ENCODE assay signal across 8 cellular contexts in the genomic region with DNA sequence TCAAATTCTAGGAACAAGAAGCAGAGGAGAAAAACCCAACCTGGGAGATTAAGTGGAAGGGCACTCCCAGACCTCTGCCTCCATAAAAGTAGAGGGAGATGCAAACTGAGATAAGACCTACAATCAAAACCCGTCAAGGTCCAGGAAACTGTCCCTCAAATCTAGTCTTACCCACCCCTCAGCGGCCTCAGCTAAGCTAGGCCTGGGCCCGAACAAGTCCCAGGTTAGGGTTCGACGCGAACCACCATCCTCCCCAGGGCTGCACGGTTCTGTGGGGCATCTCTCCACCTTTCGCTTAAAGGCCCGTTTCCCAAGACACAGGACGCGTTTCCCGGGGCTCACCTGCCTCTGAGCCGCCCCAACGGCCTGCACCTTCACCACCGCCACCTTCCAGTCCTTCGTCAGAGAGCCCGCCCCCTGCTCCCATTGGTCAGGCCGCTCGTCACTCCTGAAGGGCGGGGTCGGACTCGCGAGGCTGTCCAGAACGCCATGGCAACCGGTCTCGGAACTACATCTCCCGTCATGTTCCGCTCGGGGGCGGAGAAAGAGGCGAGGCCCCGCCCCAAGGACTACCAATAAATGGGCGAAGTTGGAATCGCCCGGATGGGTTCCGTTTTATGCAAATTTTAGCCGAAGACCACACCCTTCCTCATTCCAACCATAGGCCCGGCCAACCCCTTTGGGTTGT. TPM values are rescaled to one million over a fixed set of nuclear protein-coding genes. Genes with fewer than 3 reads are reported as not detected.
A peak's percentile ranks its signal among the peaks of the same experiment; 100 is the strongest.
DNase-seq lines count a peak whose midpoint lies in the region; ATAC-seq and TF ChIP-seq lines count a peak whose summit lies in the region.

CRYZL1 (minus strand) TSS at position 403 of the 688 bp plus-strand sequence. CDS start 10,190 bp downstream, outside the sequence.

- H3K4me3 ChIP-seq in AG10803 (ENCODE audit: low read length) = peak within 1 kb of the TSS; percentile 96

- ATAC-seq in GM19043 (IDR thresholded peaks at IDR 0.05; ENCODE audit: low read depth, unreplicated experiment) (peak; percentile 83), HG03378 (IDR thresholded peaks at IDR 0.05; ENCODE audit: unreplicated experiment) (peak; percentile 79)

- DNase-seq in AG10803 (ENCODE audit: low read depth) = peak; percentile 100
- DNase-seq in NCI-H460 (ENCODE audit: extremely low read depth, low read depth) = peak; percentile 99
- peak; percentile 100 for DNase-seq in activated CD4-positive, CD25-positive, alpha-beta regulatory T cell treated with anti-CD3 and anti-CD28 coated beads, Interleukin-2, amount 50 U/mL, for 72 hours
- peak; percentile 99 to 100 for DNase-seq in cerebellar nuclear complex (lab: John Stamatoyannopoulos, UW)
- peak; percentile 100 for DNase-seq in islet precursor cell
- peak; percentile 99 to 100 (median 100) for DNase-seq in stimulated activated CD4-positive, alpha-beta T cell treated with anti-CD3 and anti-CD28 coated beads, Interleukin-12 subunit alpha, Interleukin-12 subunit beta, amount 100 ng/mL, for 48 hours (ENCODE audit: low read depth in 2 of 3, low spot score in 1 of 3)

- no peak for TF ChIP-seq CTCF in AG10803 (conservative IDR thresholded peaks at IDR 0.05; ENCODE audit: low read length)

RNA-seq across cellular contexts. Expression of gene CRYZL1, which starts in this region (rescaled TPM):
- total RNA-seq in NCI-H460 (2014; rRNA removed; shearing (Covaris generic)) = 15.9 and 29.0 TPM in 2 replicates
- 24.5 and 27.0 TPM in 2 replicates for polyA plus RNA-seq in NCI-H460 (2014; cell fraction: nucleus; rRNA removed)

Comparison
In these comparisons a context has a peak if more than half of its experiments do, and no peak if none do; other contexts are left out.
1. Peak in every context shown above with its lines: DNase-seq, ATAC-seq and H3K4me3 ChIP-seq.